ENCODE assay signal across 23 cellular contexts in genomic region chr2:86102157-86102556, GRCh38.
"Had no signal": no experiment of that assay in that cellular context is flagged by ENCODE, and none has a peak within 500 bp of the region (broad histone marks: within the 10 kb centered on the region; RNA-seq: fewer than 3 reads in every experiment).

No MANE protein-coding gene starts in this region.

- H3K9me3 Mint-ChIP-seq: endodermal cell, naive B cell had no signal

- H3K4me2 ChIP-seq: hepatocyte had no signal

- H3K9me3 ChIP-seq: colonic mucosa, neutrophil, psoas muscle, stomach, thoracic aorta, transverse colon had no signal

- DNase-seq: colonic mucosa; dermis blood vessel endothelial cell; endodermal cell; foreskin melanocyte; head of caudate nucleus; kidney; left colon; left ventricle myocardium superior; mesendoderm; naive B cell; psoas muscle; retina; stimulated activated CD4-positive, alpha-beta T cell treated with anti-CD3 and anti-CD28 coated beads, Interleukin-2, amount 100 ng/mL, for 24 hours; stimulated activated CD4-positive, alpha-beta T cell treated with anti-CD3 and anti-CD28 coated beads, Interleukin-4, amount 100 ng/mL, for 4 hours; stimulated activated naive CD4-positive, alpha-beta T cell; stomach; substantia nigra; transverse colon had no signal

- H2AFZ ChIP-seq: hepatocyte had no signal

- H3K27ac Mint-ChIP-seq: endodermal cell had no signal

- H3K4me3 ChIP-seq: colonic mucosa, hepatocyte, lung, psoas muscle, stomach, thoracic aorta, transverse colon had no signal

- H3K4me3 Mint-ChIP-seq: endodermal cell had no signal

- ATAC-seq: left colon, left ventricle myocardium superior, psoas muscle, sciatic nerve had no signal

- H3K27ac ChIP-seq: colonic mucosa, hepatocyte, neutrophil, psoas muscle, stomach, thoracic aorta, transverse colon had no signal

- H3K27me3 Mint-ChIP-seq: naive B cell had no signal

- H3K27me3 ChIP-seq: colonic mucosa, hepatocyte, neutrophil, stomach, transverse colon had no signal

- H3K36me3 ChIP-seq: colonic mucosa, neutrophil had no signal
